In the genomic region with DNA sequence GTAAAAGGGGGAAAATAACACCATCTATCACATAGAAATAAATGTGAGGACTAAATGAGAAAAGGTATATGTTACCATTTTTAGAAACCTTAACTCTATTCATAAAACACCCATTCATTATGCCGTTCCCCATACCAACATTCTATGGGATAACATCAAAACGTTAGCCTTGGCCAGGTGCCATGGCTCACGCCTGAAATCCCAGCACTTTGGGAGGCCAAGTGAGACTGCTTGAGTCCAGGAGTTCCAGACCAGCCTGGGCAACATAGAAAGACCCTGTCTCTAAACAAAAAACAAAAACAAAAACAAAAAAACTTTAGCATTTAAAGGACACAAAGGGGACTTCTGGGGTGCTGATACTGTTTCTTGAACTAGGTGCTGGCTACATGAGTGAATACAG, we compare ENCODE assay signal across 10 cellular contexts. TPM values are rescaled to one million over a fixed set of nuclear protein-coding genes. Genes with fewer than 3 reads are reported as not detected.
A peak's percentile ranks its signal among the peaks of the same experiment; 100 is the strongest.
DNase-seq lines count a peak whose midpoint lies in the region; ATAC-seq and TF ChIP-seq lines count a peak whose summit lies in the region.
"Had no signal": no experiment of that assay in that cellular context is flagged by ENCODE, and none has a peak within 500 bp of the region (broad histone marks: within the 10 kb centered on the region; RNA-seq: fewer than 3 reads in every experiment).

No MANE protein-coding gene starts in this region.

- H3F3A ChIP-seq in PC-9 (ENCODE audit: insufficient read depth, low read depth), result peaks cover 18% of the 10 kb centered on the region; the same call in 1 of the 2 replicates

- H3K4me3 Mint-ChIP-seq in MCF 10A (ENCODE audit: unreplicated experiment), result peak overlapping the region; percentile 90
- peak overlapping the region; percentile 46 for H3K4me3 Mint-ChIP-seq in stimulated activated memory B cell treated with anti-CD40 and anti-IgM and Interleukin-4, amounts not matched to agents 10 μg/mL and 1 μg/mL and 100 μg/mL, for 72 hours

- H3K36me3 ChIP-seq in breast epithelium (no peaks in the 10 kb centered on the region), PC-9 (ENCODE audit: low read depth) (no peaks in the 10 kb centered on the region)

- H3K27ac ChIP-seq in breast epithelium (no peak overlapping the region), PC-9 (no peak overlapping the region)

- peaks cover 6% of the 10 kb centered on the region for H3K4me1 Mint-ChIP-seq in MCF 10A (ENCODE audit: insufficient read depth, unreplicated experiment)
- peaks cover 25% of the 10 kb centered on the region for H3K4me1 Mint-ChIP-seq in stimulated activated memory B cell treated with anti-CD40 and anti-IgM and Interleukin-4, amounts not matched to agents 10 μg/mL and 1 μg/mL and 100 μg/mL, for 72 hours

- H3K9me2 ChIP-seq in PC-9 (ENCODE audit: insufficient read depth), result no peaks in the 10 kb centered on the region

- POLR2A ChIA-PET in MCF 10A (lab: Yijun Ruan, JAX) (interaction anchor here (0.5 to 3.6 kb wide), 17 partner anchors 9 to 495 kb away, joined by 3 to 44 read pairs (median 4); a partner anchor contains a TSS), PC-9 (lab: Charles Lee; ENCODE audit: unreplicated experiment) (no interaction called here)

- peak overlapping the region; percentile 92 for H3K4me2 ChIP-seq in PC-9

- H3K79me2 ChIP-seq in PC-9 (ENCODE audit: low read depth), result peaks cover 30% of the 10 kb centered on the region

- TF ChIP-seq POLR2A in breast epithelium (IDR thresholded peaks at IDR 0.05) (no peak), erythroblast (IDR thresholded peaks at IDR 0.05; ENCODE audit: low read length) (no peak)

- H3K9me3 ChIP-seq in breast epithelium (no peaks in the 10 kb centered on the region), PC-9 (ENCODE audit: insufficient read depth, low read depth) (no peaks in the 10 kb centered on the region)

- no peaks in the 10 kb centered on the region for H3K9me3 Mint-ChIP-seq in MCF 10A (ENCODE audit: unreplicated experiment)
- H3K9me3 Mint-ChIP-seq in stimulated activated memory B cell treated with anti-CD40 and anti-IgM and Interleukin-4, amounts not matched to agents 10 μg/mL and 1 μg/mL and 100 μg/mL, for 72 hours, result no peaks in the 10 kb centered on the region

- no peak for ATAC-seq in stimulated activated memory B cell treated with anti-CD40 and anti-IgM and Interleukin-4, amounts not matched to agents 10 μg/mL and 1 μg/mL and 100 μg/mL, for 72 hours
- ATAC-seq in HG03378 (IDR thresholded peaks at IDR 0.05; ENCODE audit: unreplicated experiment) (no peak), GM19395 (IDR thresholded peaks at IDR 0.05; ENCODE audit: unreplicated experiment) (no peak), HG02678 (IDR thresholded peaks at IDR 0.05; ENCODE audit: unreplicated experiment) (no peak)
- ATAC-seq: Right ventricle myocardium inferior had no signal

- CTCF ChIA-PET in MCF 10A (lab: Yijun Ruan, JAX), result interaction anchor here (0.6 to 1.3 kb wide), 6 partner anchors 9 to 268 kb away, joined by 3 read pairs; a partner anchor contains a TSS
- CTCF ChIA-PET in PC-9 (lab: Charles Lee), result no interaction called here

- H3K36me3 Mint-ChIP-seq in MCF 10A (ENCODE audit: insufficient read depth, unreplicated experiment), result peaks cover 7% of the 10 kb centered on the region
- H3K36me3 Mint-ChIP-seq in stimulated activated memory B cell treated with anti-CD40 and anti-IgM and Interleukin-4, amounts not matched to agents 10 μg/mL and 1 μg/mL and 100 μg/mL, for 72 hours, result peaks cover 9% of the 10 kb centered on the region

- intact Hi-C loops in MCF 10A (cut with micrococcal nuclease), result no loop called here
- intact Hi-C loops in breast epithelium (cut with DNase I; ENCODE audit: low total_unique reads), result no loop called here
- intact Hi-C loops in PC-9 (cut with micrococcal nuclease; ENCODE audit: unreplicated experiment), result loop anchor here (5.0 to 10.0 kb wide), 2 partner anchors 148 to 281 kb away; no protein-coding TSS in a partner anchor

- no peaks in the 10 kb centered on the region for H3K27me3 ChIP-seq in breast epithelium
- no peaks in the 10 kb centered on the region for H3K27me3 ChIP-seq in PC-9 (ENCODE audit: insufficient read depth, low read depth)

- H3K4me1 ChIP-seq in breast epithelium (no peaks in the 10 kb centered on the region), PC-9 (replicated peaks; ENCODE audit: insufficient read depth) (peaks cover 18% of the 10 kb centered on the region)

- BruUV-seq in MCF 10A (replicated peaks; lab: Mats Ljungman, UMichigan) (no TSS peak), PC-9 (replicated peaks; lab: Mats Ljungman, UMichigan) (no TSS peak)

- TF ChIP-seq CTCF in MCF 10A (IDR thresholded peaks at IDR 0.05; ENCODE audit: unreplicated experiment), result no peak
- TF ChIP-seq CTCF in breast epithelium (IDR thresholded peaks at IDR 0.05), result no peak
- no peak for TF ChIP-seq CTCF in PC-9 (conservative IDR thresholded peaks at IDR 0.05)

- H3K4me3 ChIP-seq in breast epithelium (no peak overlapping the region), PC-9 (peak overlapping the region; percentile 68; the same call in 1 of the 2 replicates)

- H3K27me3 Mint-ChIP-seq in MCF 10A (ENCODE audit: insufficient read depth, unreplicated experiment), result no peaks in the 10 kb centered on the region
- no peaks in the 10 kb centered on the region for H3K27me3 Mint-ChIP-seq in stimulated activated memory B cell treated with anti-CD40 and anti-IgM and Interleukin-4, amounts not matched to agents 10 μg/mL and 1 μg/mL and 100 μg/mL, for 72 hours

- no peaks in the 10 kb centered on the region for H4K20me1 ChIP-seq in PC-9 (ENCODE audit: insufficient read depth)

- no peak for DNase-seq in MCF 10A (ENCODE audit: unreplicated experiment)
- DNase-seq in breast epithelium (ENCODE audit: low spot score in 2 of 2), result no peak
- no peak for DNase-seq in PC-9
- DNase-seq in erythroblast (lab: John Stamatoyannopoulos, UW), result peak; percentile 15 to 25
- DNase-seq: activated CD4-positive, alpha-beta T cell treated with anti-CD3 and anti-CD28 coated beads, Interleukin-2, amount 50 U/mL, for 48 hours had no signal

- H3K27ac Mint-ChIP-seq in MCF 10A (ENCODE audit: low read depth, unreplicated experiment), result peak overlapping the region; percentile 95
- peak overlapping the region; percentile 90 for H3K27ac Mint-ChIP-seq in stimulated activated memory B cell treated with anti-CD40 and anti-IgM and Interleukin-4, amounts not matched to agents 10 μg/mL and 1 μg/mL and 100 μg/mL, for 72 hours

- H2AFZ ChIP-seq in PC-9, result no peak overlapping the region

RNA-seq across cellular contexts. Expression of a gene that starts 1.3 kb away (rescaled TPM):
- 14.2 and 14.5 TPM in 2 replicates for total RNA-seq in MCF 10A (2022)
- 10 to 100 TPM in 2 of 3 donors, 1 to 10 TPM in 1; 7.4 to 16.1 (median 15.8) TPM for total RNA-seq in breast epithelium
- 20.9 and 25.0 TPM in 2 replicates for total RNA-seq in PC-9 (2021)

RNA-seq across cellular contexts. Expression of a gene that starts 28.6 kb away (rescaled TPM):
- total RNA-seq in MCF 10A (2022) (1.8 and 3.6 TPM in 2 replicates), breast epithelium (1 to 10 TPM; 4.7 to 8.0 (median 4.9) TPM), PC-9 (2021) (4.4 and 4.9 TPM in 2 replicates)

Comparison
In these comparisons a context has a peak if more than half of its experiments do, and no peak if none do; other contexts are left out.
1. DNase-seq: peak in erythroblast (2 of 2); none in MCF 10A (single experiment), breast epithelium (0 of 2) and PC-9 (0 of 2).